In genomic region chr11:61248071-61248470, GRCh38 we compare ENCODE assay signal across 1 cellular context.
TF ChIP-seq lines count a peak whose summit lies in the region.

No MANE protein-coding gene starts in this region.

TF ChIP-seq in K562, 482 proteins besides CTCF, POLR2A, EP300 and RAD21:
- peak; percentile 57 for TF ChIP-seq RFX1 (IDR thresholded peaks at IDR 0.05)
